In genomic region chr1:88252745-88253144, GRCh38 we compare ENCODE assay signal across 34 cellular contexts.
"Had no signal": no experiment of that assay in that cellular context is flagged by ENCODE, and none has a peak within 500 bp of the region (broad histone marks: within the 10 kb centered on the region; RNA-seq: fewer than 3 reads in every experiment).

No MANE protein-coding gene starts in this region.

- H3K9me3 ChIP-seq: MG63 had no signal

- H3K36me3 ChIP-seq: MG63 had no signal

- DNase-seq: Karpas-422, Kasumi-1, MG63, MM.1S, MV-4-11, NCI-H1048, NCI-H1092, NCI-H1092 treated with DMSO at 0.1 percent for 48 hours, NCI-H1105, NCI-H1105 treated with DMSO at 0.1 percent for 48 hours, NCI-H1417, NCI-H1417 treated with DMSO at 0.1 percent for 48 hours, NCI-H1436, NCI-H1436 treated with DMSO at 0.1 percent for 48 hours, NCI-H146, NCI-H1694, NCI-H1694 treated with DMSO at 0.1 percent for 48 hours, NCI-H187, NCI-H187 treated with DMSO at 0.1 percent for 48 hours, NCI-H1930, NCI-H2029, NCI-H2029 treated with DMSO at 0.1 percent for 48 hours, NCI-H2081, NCI-H2081 treated with DMSO at 0.1 percent for 48 hours, NCI-H2107, NCI-H2171, NCI-H2171 treated with DMSO at 0.1 percent for 48 hours, NCI-H2227 treated with DMSO at 0.1 percent for 48 hours, NCI-H226, NCI-H345, NCI-H446, NCI-H446 treated with DMSO at 0.1 percent for 48 hours, NCI-H510A, NCI-H510A treated with DMSO at 0.1 percent for 48 hours had no signal

- H3K4me3 ChIP-seq: MG63 had no signal

- H3K27me3 ChIP-seq: MG63 had no signal
